Comparison of ENCODE assay signal across 8 cellular contexts in the genomic region with DNA sequence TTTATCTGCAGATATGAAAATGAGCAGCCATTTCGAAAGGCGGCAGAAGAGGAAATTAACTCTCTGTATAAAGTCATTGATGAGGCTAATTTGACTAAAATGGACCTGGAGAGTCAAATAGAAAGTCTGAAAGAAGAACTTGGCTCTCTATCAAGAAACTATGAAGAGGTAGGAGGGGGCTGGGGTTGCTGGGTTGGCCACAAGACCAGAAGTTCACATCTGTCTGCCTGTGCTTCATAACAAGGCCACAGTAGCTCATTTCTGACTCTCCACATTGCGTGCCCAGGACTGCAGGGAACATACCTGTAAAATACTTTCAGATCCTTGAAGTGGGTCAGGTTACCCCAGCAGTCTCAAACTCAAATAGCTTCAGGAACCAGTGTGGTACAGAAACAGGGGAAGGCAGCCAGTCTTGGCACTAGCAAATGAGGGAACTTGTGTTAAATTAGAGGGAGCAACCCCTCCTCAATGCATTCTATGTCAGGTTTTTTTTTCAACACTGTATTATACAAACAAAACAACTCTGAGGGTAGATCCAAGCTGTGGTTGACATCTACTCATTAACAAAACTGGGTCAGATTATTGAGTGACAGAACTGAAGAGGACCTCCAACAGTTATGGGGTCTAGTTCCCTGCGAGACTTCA. TPM values are rescaled to one million over a fixed set of nuclear protein-coding genes. Genes with fewer than 3 reads are reported as not detected.
DNase-seq lines count a peak whose midpoint lies in the region; ATAC-seq, FAIRE-seq and TF ChIP-seq lines count a peak whose summit lies in the region.
"Had no signal": no experiment of that assay in that cellular context is flagged by ENCODE, and none has a peak within 500 bp of the region (broad histone marks: within the 10 kb centered on the region; RNA-seq: fewer than 3 reads in every experiment).

No MANE protein-coding gene starts in this region.

- TF ChIP-seq POLR2A in Raji (IDR thresholded peaks at IDR 0.05; ENCODE audit: insufficient read depth, low read depth, low read length) = peak; percentile 62
- no peak for TF ChIP-seq POLR2A in H54 (IDR thresholded peaks at IDR 0.05; ENCODE audit: low read depth, low read length)

- FAIRE-seq in H54 (lab: Jason Lieb, UNC) = no peak

- H3K4me1 Mint-ChIP-seq in natural killer cell treated with Interleukin-12 subunit alpha and Interleukin-12 subunit beta and Interleukin-15 and Interleukin-18, amount 100 ng/mL, for 72 hours (ENCODE audit: low read depth in 2 of 2) = peaks cover 7 to 27% of the 10 kb centered on the region in 2 donors
- peaks cover 14% of the 10 kb centered on the region for H3K4me1 Mint-ChIP-seq in Calu3 (ENCODE audit: low read depth, unreplicated experiment)

- CTCF ChIA-PET in Calu3 (lab: Charles Lee) = interaction anchor here (0.7 to 1.1 kb wide), 2 partner anchors 25 to 778 kb away, joined by 3 read pairs; no protein-coding TSS in a partner anchor

- peak overlapping the region in 1 of 2 donors; percentile 75 for H3K27ac Mint-ChIP-seq in natural killer cell treated with Interleukin-12 subunit alpha and Interleukin-12 subunit beta and Interleukin-15 and Interleukin-18, amount 100 ng/mL, for 72 hours
- H3K27ac Mint-ChIP-seq in Calu3 (ENCODE audit: unreplicated experiment) = no peak overlapping the region

- TF ChIP-seq CTCF in Calu3 (IDR thresholded peaks at IDR 0.05; ENCODE audit: unreplicated experiment) = no peak

- intact Hi-C loops in Calu3 (cut with micrococcal nuclease; ENCODE audit: unreplicated experiment) = no loop called here

- DNase-seq in natural killer cell treated with Interleukin-12 subunit alpha and Interleukin-12 subunit beta and Interleukin-15 and Interleukin-18, amount 100 ng/mL, for 72 hours (ENCODE audit: low spot score) = no peak
- DNase-seq in glomerular visceral epithelial cell (ENCODE audit: extremely low spot score) (no peak), Calu3 (no peak), H54 (ENCODE audit: insufficient read length, low spot score) (no peak)

- H3K9me3 Mint-ChIP-seq in natural killer cell treated with Interleukin-12 subunit alpha and Interleukin-12 subunit beta and Interleukin-15 and Interleukin-18, amount 100 ng/mL, for 72 hours = no peaks in the 10 kb centered on the region
- H3K9me3 Mint-ChIP-seq in Calu3 (ENCODE audit: low read depth, unreplicated experiment) = no peaks in the 10 kb centered on the region

- peak; percentile 90 for ATAC-seq in GM19043 (IDR thresholded peaks at IDR 0.05; ENCODE audit: low read depth, unreplicated experiment)
- ATAC-seq in HG02970 (IDR thresholded peaks at IDR 0.05; ENCODE audit: low FRiP score, unreplicated experiment) = peak; percentile 89
- peak; percentile 64 to 90 for ATAC-seq in natural killer cell treated with Interleukin-12 subunit alpha and Interleukin-12 subunit beta and Interleukin-15 and Interleukin-18, amount 100 ng/mL, for 72 hours

- no peaks in the 10 kb centered on the region for H3K36me3 Mint-ChIP-seq in natural killer cell treated with Interleukin-12 subunit alpha and Interleukin-12 subunit beta and Interleukin-15 and Interleukin-18, amount 100 ng/mL, for 72 hours
- H3K36me3 Mint-ChIP-seq in Calu3 (ENCODE audit: insufficient read depth, unreplicated experiment) = no peaks in the 10 kb centered on the region

- H3K4me3 Mint-ChIP-seq in natural killer cell treated with Interleukin-12 subunit alpha and Interleukin-12 subunit beta and Interleukin-15 and Interleukin-18, amount 100 ng/mL, for 72 hours = peak overlapping the region; percentile 67
- H3K4me3 Mint-ChIP-seq in Calu3 (ENCODE audit: low read depth, unreplicated experiment) = no peak overlapping the region

- H3K27me3 Mint-ChIP-seq in natural killer cell treated with Interleukin-12 subunit alpha and Interleukin-12 subunit beta and Interleukin-15 and Interleukin-18, amount 100 ng/mL, for 72 hours = peaks cover 0 to 6% of the 10 kb centered on the region in 2 donors
- H3K27me3 Mint-ChIP-seq in Calu3 (ENCODE audit: unreplicated experiment) = no peaks in the 10 kb centered on the region

- no TSS peak for BruUV-seq in Calu3 (replicated peaks; lab: Mats Ljungman, UMichigan)

RNA-seq across cellular contexts. Expression of a gene that starts 48.7 kb away (rescaled TPM):
- total RNA-seq in natural killer cell treated with Interleukin-12 subunit alpha and Interleukin-12 subunit beta and Interleukin-15 and Interleukin-18, amount 100 ng/mL, for 72 hours = not detected
- total RNA-seq in Calu3 (2022) = not detected in 2 replicates
- total RNA-seq: NCI-H460 had no signal
